ENCODE assay signal across 16 cellular contexts in the genomic region with DNA sequence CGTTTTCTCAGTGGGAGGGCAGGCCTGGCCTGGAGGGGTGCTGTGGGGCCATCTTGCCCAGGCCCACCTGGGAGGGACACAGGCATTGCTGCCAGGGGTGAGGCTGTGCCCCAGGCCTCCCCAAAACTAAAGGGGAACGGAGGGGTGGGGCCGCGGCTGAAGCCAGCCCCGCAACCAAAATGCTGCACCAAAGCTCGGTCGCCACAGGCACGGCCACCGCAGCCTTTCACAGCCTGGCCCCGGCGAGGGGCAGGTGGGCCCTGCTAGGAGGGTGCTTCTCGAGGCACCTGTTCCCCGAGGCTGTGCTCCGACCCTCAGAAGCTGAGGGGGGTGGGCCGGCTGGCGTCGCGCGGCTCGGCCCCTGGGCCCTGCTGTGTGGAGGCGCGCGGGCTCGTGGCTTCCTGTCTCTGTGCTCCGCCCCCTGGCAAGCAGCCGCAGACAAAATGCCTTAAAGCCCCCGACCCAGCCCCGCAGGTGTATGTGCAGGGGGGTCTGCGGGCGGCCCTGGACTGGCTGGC. TPM values are rescaled to one million over a fixed set of nuclear protein-coding genes. Genes with fewer than 3 reads are reported as not detected.
DNase-seq lines count a peak whose midpoint lies in the region; ATAC-seq, FAIRE-seq and TF ChIP-seq lines count a peak whose summit lies in the region.
"Had no signal": no experiment of that assay in that cellular context is flagged by ENCODE, and none has a peak within 500 bp of the region (broad histone marks: within the 10 kb centered on the region; RNA-seq: fewer than 3 reads in every experiment).

No MANE protein-coding gene starts in this region.

- intact Hi-C loops in endothelial cell of umbilical vein (cut with micrococcal nuclease): no loop called here

- H2BK15ac ChIP-seq in neuronal stem cell (ENCODE audit: low read length): no peak overlapping the region

- TF ChIP-seq CTCF in 22Rv1 (IDR thresholded peaks at IDR 0.05) (no peak), GM06990 (IDR thresholded peaks at IDR 0.05; ENCODE audit: insufficient read depth, low read length, poor library complexity, severe bottlenecking) (no peak), endothelial cell of umbilical vein (IDR thresholded peaks at IDR 0.05; ENCODE audit: extremely low read depth in 1 of 2, insufficient read depth in 1 of 2, low read depth in 1 of 2, low read length in 2 of 2) (no peak)

- no peak overlapping the region for H3K4ac ChIP-seq in neuronal stem cell (ENCODE audit: low read length)

- no peak overlapping the region for H3K4me2 ChIP-seq in endothelial cell of umbilical vein (ENCODE audit: insufficient read depth, low read length)
- no peak overlapping the region for H3K4me2 ChIP-seq in neuronal stem cell (ENCODE audit: insufficient read depth, low read length, poor library complexity, severe bottlenecking)

- H2AFZ ChIP-seq in endothelial cell of umbilical vein (ENCODE audit: low read depth, low read length) (no peak overlapping the region), neuronal stem cell (ENCODE audit: low read length) (no peak overlapping the region)
- H2AFZ ChIP-seq: parathyroid adenoma had no signal

- no peak overlapping the region for H4K91ac ChIP-seq in neuronal stem cell (ENCODE audit: low read depth, low read length, poor library complexity)

- H3K36me3 ChIP-seq in GM06990 (ENCODE audit: control insufficient read depth, insufficient read depth, low read length) (peaks cover 6% of the 10 kb centered on the region), endothelial cell of umbilical vein (ENCODE audit: control insufficient read depth in 2 of 2, extremely low read depth in 1 of 2, insufficient read depth in 2 of 2, low read length in 2 of 2) (peaks cover 0 to 3% of the 10 kb centered on the region in 2 experiments), neuronal stem cell (replicated peaks in 1 of 2; ENCODE audit: control insufficient read depth in 2 of 2, insufficient read depth in 2 of 2, low read length in 2 of 2) (peaks cover 0 to 6% of the 10 kb centered on the region in 2 donors)

- H3K18ac ChIP-seq in neuronal stem cell (ENCODE audit: low read length): peak overlapping the region; percentile 76

- CTCF ChIA-PET in endothelial cell of umbilical vein (lab: Charles Lee): no interaction called here

- H4K20me1 ChIP-seq in endothelial cell of umbilical vein (replicated peaks; ENCODE audit: control insufficient read depth, extremely low read depth, insufficient read depth, low read length): no peaks in the 10 kb centered on the region

- no CpG with 5 or more reads among the region's 30 CpGs for WGBS in neuronal stem cell (ENCODE audit: extremely low coverage in 2 of 2, insufficient read length in 2 of 2, insufficient replicate concordance in 1 of 2), 2 donors

- 0 out of 2 replicates have a peak overlapping the region, but pooled peaks have one; percentile 12 for H3K27ac ChIP-seq in 22Rv1
- no peak overlapping the region for H3K27ac ChIP-seq in endothelial cell of umbilical vein (ENCODE audit: insufficient read depth, low read depth, low read length)
- no peak overlapping the region for H3K27ac ChIP-seq in neuronal stem cell (replicated peaks; ENCODE audit: low read length)
- H3K27ac ChIP-seq: parathyroid adenoma had no signal

- no peak for FAIRE-seq in endothelial cell of umbilical vein (lab: Jason Lieb, UNC)
- FAIRE-seq in RCC 7860 (lab: Jason Lieb, UNC): no peak
- FAIRE-seq: GM18507, GM19239 had no signal

- no peak for TF ChIP-seq POLR2A in endothelial cell of umbilical vein (IDR thresholded peaks at IDR 0.05; ENCODE audit: low read depth, low read length)

- peak overlapping the region; percentile 24 for H2BK5ac ChIP-seq in neuronal stem cell (ENCODE audit: low read length)

- ATAC-seq in HG03565 (IDR thresholded peaks at IDR 0.05; ENCODE audit: unreplicated experiment): no peak
- ATAC-seq: activated CD4-positive, CD25-positive, alpha-beta regulatory T cell treated with anti-CD3 and anti-CD28 coated beads, Interleukin-2, amount 50 U/mL, for 24 hours had no signal

- H3K4me1 ChIP-seq in endothelial cell of umbilical vein (ENCODE audit: control insufficient read depth, extremely low read depth, insufficient read depth, low read length) (peaks cover 3% of the 10 kb centered on the region), neuronal stem cell (ENCODE audit: control insufficient read depth in 2 of 2, insufficient read depth in 1 of 2, low read depth in 1 of 2, low read length in 2 of 2) (no peaks in the 10 kb centered on the region)
- H3K4me1 ChIP-seq: parathyroid adenoma had no signal

- H3K79me2 ChIP-seq in endothelial cell of umbilical vein (ENCODE audit: control insufficient read depth, insufficient read depth, low read length): no peaks in the 10 kb centered on the region
- H3K79me2 ChIP-seq: parathyroid adenoma had no signal

- no peaks in the 10 kb centered on the region for H3K9me3 ChIP-seq in endothelial cell of umbilical vein (replicated peaks; ENCODE audit: control insufficient read depth, insufficient read depth, low read length)
- H3K9me3 ChIP-seq in neuronal stem cell (replicated peaks in 1 of 2; ENCODE audit: control insufficient read depth in 2 of 2, insufficient read depth in 1 of 2, low read depth in 1 of 2, low read length in 2 of 2): peaks cover 9 to 12% of the 10 kb centered on the region in 2 donors

- no peaks in the 10 kb centered on the region for H3K79me1 ChIP-seq in neuronal stem cell (ENCODE audit: low read depth, low read length)

- H3K27me3 ChIP-seq in GM06990 (replicated peaks; ENCODE audit: control insufficient read depth, insufficient read depth, low read length) (no peaks in the 10 kb centered on the region), endothelial cell of umbilical vein (ENCODE audit: control insufficient read depth in 2 of 2, insufficient read depth in 2 of 2, low read length in 2 of 2) (no peaks in the 10 kb centered on the region), neuronal stem cell (ENCODE audit: control insufficient read depth in 3 of 3, insufficient read depth in 3 of 3, low read depth in 1 of 3, low read length in 3 of 3) (no peaks in the 10 kb centered on the region)

- H2AK5ac ChIP-seq in neuronal stem cell (ENCODE audit: low read depth, low read length): peak overlapping the region; percentile 63

- peak overlapping the region; percentile 31 for H3K14ac ChIP-seq in neuronal stem cell (ENCODE audit: low read length)

- H2BK12ac ChIP-seq in neuronal stem cell (ENCODE audit: low read length): no peak overlapping the region

- DNase-seq in GM06990 (ENCODE audit: extremely low read depth, insufficient read length) (peak; percentile 12), endothelial cell of umbilical vein (ENCODE audit: low read depth, low spot score) (peak; percentile 17), neuronal stem cell (ENCODE audit: low spot score) (no peak), T1000 (lab: John Stamatoyannopoulos, UW) (no peak), pons (ENCODE audit: low spot score) (no peak), RCC 7860 (ENCODE audit: low spot score) (no peak)
- DNase-seq: activated T-cell treated with anti-CD3 and anti-CD28 coated beads for 4 hours; NCI-H82; stimulated activated CD4-positive, alpha-beta T cell treated with anti-CD3 and anti-CD28 coated beads, Interleukin-15, amount 100 ng/mL, for 24 hours; T-cell had no signal

- H2BK120ac ChIP-seq in neuronal stem cell (ENCODE audit: low read depth, low read length): no peak overlapping the region

- no peaks in the 10 kb centered on the region for H3K9me1 ChIP-seq in endothelial cell of umbilical vein (replicated peaks; ENCODE audit: control insufficient read depth, extremely low read depth, insufficient read depth, low read length)

- POLR2A ChIA-PET in endothelial cell of umbilical vein (lab: Charles Lee): no interaction called here

- BruUV-seq in endothelial cell of umbilical vein (replicated peaks; lab: Mats Ljungman, UMichigan): no TSS peak

- no peak overlapping the region for H4K8ac ChIP-seq in neuronal stem cell (ENCODE audit: low read depth, low read length)

- H3K9ac ChIP-seq in endothelial cell of umbilical vein (replicated peaks; ENCODE audit: extremely low read depth, insufficient read depth, low read length) (no peak overlapping the region), neuronal stem cell (ENCODE audit: low read depth, low read length, poor library complexity) (no peak overlapping the region)
- H3K9ac ChIP-seq: parathyroid adenoma had no signal

- peak overlapping the region; percentile 58 for H3K4me3 ChIP-seq in GM06990 (replicated peaks; ENCODE audit: low read depth, low read length)
- H3K4me3 ChIP-seq in endothelial cell of umbilical vein (replicated peaks in 1 of 3; ENCODE audit: insufficient read depth in 1 of 3, low read depth in 1 of 3, low read length in 3 of 3): peak overlapping the region in 1 of 3 experiments; percentile 25
- peak overlapping the region in 1 of 2 donors; percentile 54 for H3K4me3 ChIP-seq in neuronal stem cell (ENCODE audit: low read length in 2 of 2)

- dilution Hi-C loops in endothelial cell of umbilical vein (cut with MboI; ENCODE audit: extremely low pct_ligation_motif_present, low sequenced_read_pairs): no loop called here

- no peak overlapping the region for H3K23ac ChIP-seq in neuronal stem cell (ENCODE audit: low read depth, low read length, poor library complexity)

TF ChIP-seq in endothelial cell of umbilical vein, 7 proteins besides CTCF, POLR2A, EP300 and RAD21 (continues in another document):
- TF ChIP-seq POLR2AphosphoS5 (IDR thresholded peaks at IDR 0.05; ENCODE audit: insufficient read depth, low read depth, low read length): no peak
- TF ChIP-seq EZH2 (IDR thresholded peaks at IDR 0.05; ENCODE audit: borderline replicate concordance, low read depth, low read length, severe bottlenecking): no peak
- no peak for TF ChIP-seq MYC (IDR thresholded peaks at IDR 0.05; ENCODE audit: low read depth, low read length)
- no peak for TF ChIP-seq JUN (IDR thresholded peaks at IDR 0.05; ENCODE audit: borderline replicate concordance, insufficient read depth, insufficient read length, low read depth)
- TF ChIP-seq MAX (IDR thresholded peaks at IDR 0.05; ENCODE audit: insufficient read depth, insufficient read length): no peak
- TF ChIP-seq FOS (IDR thresholded peaks at IDR 0.05; ENCODE audit: borderline replicate concordance, insufficient read depth, low read length): no peak

RNA-seq across cellular contexts. Expression of gene JAK2, which starts 57.6 kb away (rescaled TPM):
- total RNA-seq in endothelial cell of umbilical vein: 9.7 and 10.3 TPM in 2 replicates
- polyA plus RNA-seq in endothelial cell of umbilical vein: 1.6 and 2.1 TPM in 2 replicates
- 2.1 and 2.7 TPM in 2 replicates for polyA plus RNA-seq in endothelial cell of umbilical vein (2011; cell fraction: cytosol; rRNA removed)
- 6.6 and 7.7 TPM in 2 replicates for polyA plus RNA-seq in endothelial cell of umbilical vein (2011; cell fraction: nucleus; rRNA removed)
- polyA plus RNA-seq in endothelial cell of umbilical vein (2012): 5.3 and 6.2 TPM in 2 replicates
- polyA minus RNA-seq in endothelial cell of umbilical vein: 9.5 and 11.0 TPM in 2 replicates
- polyA minus RNA-seq in endothelial cell of umbilical vein (2011; cell fraction: cytosol; rRNA and poly(A)+ RNA removed): 4.8 TPM
- polyA minus RNA-seq in endothelial cell of umbilical vein (2011; cell fraction: nucleus; rRNA and poly(A)+ RNA removed): 24.3 and 35.7 TPM in 2 replicates
- 1.5 TPM for polyA plus RNA-seq in neuronal stem cell (2013, experiment 1 of 2)
- polyA plus RNA-seq in neuronal stem cell (2013, experiment 2 of 2): 1.4 TPM

Comparison
In these comparisons a context has a peak if more than half of its experiments do, and no peak if none do; other contexts are left out.
1. DNase-seq: peak in GM06990 (single experiment) and endothelial cell of umbilical vein (single experiment); none in neuronal stem cell (single experiment), T1000 (single experiment), pons (single experiment) and RCC 7860 (single experiment).